In the genomic region with DNA sequence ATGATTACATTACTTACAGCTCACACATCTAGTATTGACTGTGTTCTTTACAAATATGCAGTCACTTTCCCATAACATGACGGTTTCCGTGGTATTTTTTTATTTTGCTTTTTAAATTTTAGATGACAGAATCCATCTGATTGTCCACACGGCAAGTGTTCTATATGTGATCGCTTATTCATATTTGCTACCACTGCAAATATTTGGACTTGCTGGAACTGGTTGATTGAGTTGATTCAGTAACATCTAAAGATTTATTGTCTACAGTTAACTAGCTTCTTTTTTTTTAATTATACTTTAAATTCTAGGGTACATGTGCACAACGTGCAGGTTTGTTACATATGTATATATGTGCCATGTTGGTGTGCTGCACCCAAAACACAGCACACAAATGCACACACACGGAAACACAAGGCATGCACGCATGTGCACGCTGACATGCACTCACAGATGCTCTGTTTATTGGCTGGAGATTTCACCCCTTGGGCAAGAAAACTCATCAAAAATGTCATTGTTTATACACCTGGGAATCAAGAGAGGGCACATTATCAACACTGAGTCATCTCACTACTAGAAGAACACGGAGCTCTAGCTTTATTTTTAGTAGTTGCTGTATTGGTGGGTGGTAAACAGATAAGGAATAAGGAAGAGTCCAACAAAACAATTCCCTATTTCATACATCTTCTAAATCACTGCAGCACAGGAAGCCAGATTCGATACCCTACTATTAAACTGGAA, we compare ENCODE assay signal across 26 cellular contexts. TPM values are rescaled to one million over a fixed set of nuclear protein-coding genes. Genes with fewer than 3 reads are reported as not detected.
A peak's percentile ranks its signal among the peaks of the same experiment; 100 is the strongest.
DNase-seq lines count a peak whose midpoint lies in the region; ATAC-seq and TF ChIP-seq lines count a peak whose summit lies in the region.
"Had no signal": no experiment of that assay in that cellular context is flagged by ENCODE, and none has a peak within 500 bp of the region (broad histone marks: within the 10 kb centered on the region; RNA-seq: fewer than 3 reads in every experiment).

No MANE protein-coding gene starts in this region.

- H3K27ac ChIP-seq in foreskin keratinocyte (peak overlapping the region; percentile 94), stomach smooth muscle (ENCODE audit: low read length) (peak overlapping the region; percentile 32)
- H3K27ac ChIP-seq: A549, HL-60, KMS-11, left lung, ovary, right atrium auricular region, spleen, uterus had no signal

- peak; percentile 10 for DNase-seq in NCI-H748 (lab: John Stamatoyannopoulos, UW; ENCODE audit: unreplicated experiment)
- no peak for DNase-seq in NCI-H748 treated with DMSO at 0.1 percent for 48 hours (lab: John Stamatoyannopoulos, UW)
- no peak for DNase-seq in adipocyte (ENCODE audit: low read depth)
- peak; percentile 93 to 96 for DNase-seq in foreskin keratinocyte
- no peak for DNase-seq in G401 (ENCODE audit: low spot score)
- DNase-seq: activated CD4-positive, alpha-beta T cell treated with anti-CD3 and anti-CD28 coated beads for 36 hours; activated CD8-positive, alpha-beta T cell treated with anti-CD3 and anti-CD28 coated beads for 36 hours; amygdala; CD4-positive, alpha-beta T cell; GOT3; immature natural killer cell; left lung; mesenchymal stem cell; NCI-H1694 treated with DMSO at 0.1 percent for 48 hours; NCI-H510A; ovary; spleen; stimulated activated CD8-positive, alpha-beta memory T cell treated with anti-CD3 and anti-CD28 coated beads, Interleukin-4, amount 100 ng/mL, for 48 hours; uterus had no signal

- H3K9me3 ChIP-seq in adipocyte (ENCODE audit: control insufficient read depth, low read length), result no peaks in the 10 kb centered on the region
- no peaks in the 10 kb centered on the region for H3K9me3 ChIP-seq in stomach smooth muscle (ENCODE audit: control insufficient read depth in 2 of 2, low read length in 2 of 2)
- H3K9me3 ChIP-seq: A549, left lung, ovary, right atrium auricular region, spleen, uterus had no signal

- in situ Hi-C loops in G401 (cut with HindIII; ENCODE audit: low sequenced_read_pairs), result no loop called here

- H3K4me3 ChIP-seq in adipocyte (ENCODE audit: low read length) (peak overlapping the region; percentile 30), stomach smooth muscle (ENCODE audit: low read length in 2 of 2) (no peak overlapping the region)
- H3K4me3 ChIP-seq: A549, left lung, ovary, right atrium auricular region, spleen, uterus had no signal

- peak; percentile 89 for ATAC-seq in foreskin keratinocyte
- no peak for ATAC-seq in HG03175 (IDR thresholded peaks at IDR 0.05; ENCODE audit: unreplicated experiment)
- ATAC-seq in GM18868 (IDR thresholded peaks at IDR 0.05; ENCODE audit: unreplicated experiment), result no peak
- ATAC-seq: A549; activated CD4-positive, alpha-beta T cell treated with anti-CD3 and anti-CD28 coated beads for 36 hours; activated CD8-positive, alpha-beta T cell treated with anti-CD3 and anti-CD28 coated beads for 36 hours; left lung had no signal

- peaks cover 28% of the 10 kb centered on the region for H3K36me3 ChIP-seq in adipocyte (ENCODE audit: control insufficient read depth, insufficient read depth, low read length, severe bottlenecking)
- peaks cover 0 to 9% of the 10 kb centered on the region in 2 donors for H3K36me3 ChIP-seq in stomach smooth muscle (ENCODE audit: control insufficient read depth in 2 of 2, insufficient read depth in 2 of 2, low read length in 2 of 2)
- H3K36me3 ChIP-seq: ovary, uterus had no signal

- H3K9ac ChIP-seq in adipocyte (ENCODE audit: low read length), result no peak overlapping the region
- H3K9ac ChIP-seq in stomach smooth muscle (ENCODE audit: low read length in 2 of 2), result no peak overlapping the region
- H3K9ac ChIP-seq: KMS-11 had no signal

- H3K27me3 ChIP-seq in adipocyte (replicated peaks; ENCODE audit: control insufficient read depth, insufficient read depth, low read length) (no peaks in the 10 kb centered on the region), foreskin keratinocyte (no peaks in the 10 kb centered on the region), stomach smooth muscle (ENCODE audit: control insufficient read depth in 1 of 2, insufficient read depth in 2 of 2, low read length in 2 of 2) (no peaks in the 10 kb centered on the region)
- H3K27me3 ChIP-seq: left lung, ovary, right atrium auricular region, spleen, uterus had no signal

- peak; percentile 7 for TF ChIP-seq CTCF in foreskin keratinocyte (conservative IDR thresholded peaks at IDR 0.05)

- H3K4me1 ChIP-seq in adipocyte (ENCODE audit: control insufficient read depth, insufficient read depth, low read length) (peaks cover 30% of the 10 kb centered on the region), foreskin keratinocyte (peaks cover 19% of the 10 kb centered on the region), stomach smooth muscle (ENCODE audit: control insufficient read depth, insufficient read depth, low read length) (peaks cover 15% of the 10 kb centered on the region)
- H3K4me1 ChIP-seq: A549, left lung, spleen, uterus had no signal

RNA-seq across cellular contexts. Expression of a gene that starts 16.4 kb away (rescaled TPM):
- total RNA-seq in foreskin keratinocyte, result 9.0 and 14.0 TPM in 2 replicates
- polyA plus RNA-seq in foreskin keratinocyte, result 3.8 and 4.9 TPM in 2 replicates
- total RNA-seq in G401 (2014; rRNA removed; shearing (Covaris generic)), result 3.7 and 5.0 TPM in 2 replicates

Comparison
In these comparisons a context has a peak if more than half of its experiments do, and no peak if none do; other contexts are left out.
1. DNase-seq: peak in NCI-H748 (single experiment) and foreskin keratinocyte (2 of 2); none in NCI-H748 treated with DMSO at 0.1 percent for 48 hours (single experiment), adipocyte (single experiment) and G401 (single experiment).